In genomic region chr1:39026051-39026946, GRCh38 we compare ENCODE assay signal across 8 cellular contexts. TPM values are rescaled to one million over a fixed set of nuclear protein-coding genes. Genes with fewer than 3 reads are reported as not detected.
A peak's percentile ranks its signal among the peaks of the same experiment; 100 is the strongest.
DNase-seq lines count a peak whose midpoint lies in the region; ATAC-seq and TF ChIP-seq lines count a peak whose summit lies in the region.

NDUFS5 (plus strand) TSS chr1:39026350; CDS start chr1:39028725, 2,375 bp downstream.

- H3K36me3 Mint-ChIP-seq in activated naive CD8-positive, alpha-beta T cell: peaks cover 3% of the 10 kb centered on the region
- no peaks in the 10 kb centered on the region for H3K36me3 Mint-ChIP-seq in glutamatergic neuron (ENCODE audit: unreplicated experiment)

- H4K20me1 ChIP-seq in osteoblast (ENCODE audit: insufficient read depth, low read length): peaks cover 8% of the 10 kb centered on the region

- H3K9me3 ChIP-seq in osteoblast (ENCODE audit: low read depth, low read length) (no peaks in the 10 kb centered on the region), testis (no peaks in the 10 kb centered on the region)

- H3K79me2 ChIP-seq in osteoblast (ENCODE audit: insufficient read depth, low read length): peaks cover 40% of the 10 kb centered on the region

- peaks cover 34% of the 10 kb centered on the region for H3K4me1 Mint-ChIP-seq in activated naive CD8-positive, alpha-beta T cell (ENCODE audit: low read depth)
- peaks cover 3% of the 10 kb centered on the region for H3K4me1 Mint-ChIP-seq in glutamatergic neuron (ENCODE audit: low read depth, unreplicated experiment)

- DNase-seq in GM04503 (ENCODE audit: low read depth) (peak; percentile 72), NCI-H1092 treated with DMSO at 0.1 percent for 48 hours (lab: John Stamatoyannopoulos, UW) (peak; percentile 94), SKM-1 treated with dmso at 0.1 percent for 144 hours (lab: John Stamatoyannopoulos, UW; ENCODE audit: unreplicated experiment) (peak; percentile 86), glutamatergic neuron (peak; percentile 90), osteoblast (ENCODE audit: insufficient read length, low spot score, missing footprints) (peak; percentile 94), testis (peak; percentile 96)

- intact Hi-C loops in testis (cut with DNase I; ENCODE audit: low total_unique reads): no loop called here

- no peaks in the 10 kb centered on the region for H3K27me3 Mint-ChIP-seq in activated naive CD8-positive, alpha-beta T cell
- peaks cover 9% of the 10 kb centered on the region for H3K27me3 Mint-ChIP-seq in glutamatergic neuron (ENCODE audit: unreplicated experiment)

- H3K4me3 Mint-ChIP-seq in activated naive CD8-positive, alpha-beta T cell: peak within 1 kb of the TSS; percentile 96
- peak within 1 kb of the TSS; percentile 99 for H3K4me3 Mint-ChIP-seq in glutamatergic neuron (ENCODE audit: unreplicated experiment)

- H3K4me1 ChIP-seq in osteoblast (ENCODE audit: insufficient read depth, low read length) (peaks cover 6% of the 10 kb centered on the region), testis (peaks cover 10% of the 10 kb centered on the region)

- peak within 1 kb of the TSS; percentile 92 for H2AFZ ChIP-seq in osteoblast (ENCODE audit: low read length)

- H3K9me3 Mint-ChIP-seq in activated naive CD8-positive, alpha-beta T cell (ENCODE audit: low read depth): no peaks in the 10 kb centered on the region
- peaks cover 10% of the 10 kb centered on the region for H3K9me3 Mint-ChIP-seq in glutamatergic neuron (ENCODE audit: unreplicated experiment)

- ATAC-seq in HG02588 (IDR thresholded peaks at IDR 0.05; ENCODE audit: unreplicated experiment): peak; percentile 69

- H3K27ac Mint-ChIP-seq in activated naive CD8-positive, alpha-beta T cell: peak within 1 kb of the TSS; percentile 99
- peak within 1 kb of the TSS; percentile 97 for H3K27ac Mint-ChIP-seq in glutamatergic neuron (ENCODE audit: unreplicated experiment)

- peak within 1 kb of the TSS; percentile 80 for H3K4me3 ChIP-seq in osteoblast (ENCODE audit: insufficient read depth, low read length)
- H3K4me3 ChIP-seq in testis: peak within 1 kb of the TSS; percentile 81 to 84

- TF ChIP-seq POLR2A in testis (IDR thresholded peaks at IDR 0.05): peak; percentile 69

- no peaks in the 10 kb centered on the region for H3K27me3 ChIP-seq in osteoblast (ENCODE audit: insufficient read depth, low read length)
- H3K27me3 ChIP-seq in testis: no peaks in the 10 kb centered on the region

- TF ChIP-seq CTCF in glutamatergic neuron (IDR thresholded peaks at IDR 0.05; ENCODE audit: partially characterized antibody, unreplicated experiment): no peak
- no peak for TF ChIP-seq CTCF in osteoblast (IDR thresholded peaks at IDR 0.05; ENCODE audit: extremely low read depth, low read depth, low read length)
- TF ChIP-seq CTCF in testis (IDR thresholded peaks at IDR 0.05): no peak

- peak within 1 kb of the TSS; percentile 91 for H3K4me2 ChIP-seq in osteoblast (ENCODE audit: insufficient read depth, low read length)

- WGBS in testis, 2 donors: 0 to 1% methylated on average over 51 of the region's 51 CpGs

- H3K36me3 ChIP-seq in osteoblast (ENCODE audit: insufficient read depth, low read length) (peaks cover 26% of the 10 kb centered on the region), testis (ENCODE audit: low read depth, missing control alignments) (peaks cover 5% of the 10 kb centered on the region)

- H3K27ac ChIP-seq in osteoblast (ENCODE audit: low read depth, low read length) (peak within 1 kb of the TSS; percentile 99), testis (peak within 1 kb of the TSS; percentile 85 to 95)

RNA-seq across cellular contexts. Expression of gene NDUFS5, which starts in this region (rescaled TPM):
- 320 TPM for total RNA-seq in glutamatergic neuron (ENCODE audit: unreplicated experiment)
- total RNA-seq in osteoblast: 240 and 243 TPM in 2 replicates
- total RNA-seq in testis: 100 to 1,000 TPM; 211 to 354 TPM
- 298 TPM for polyA plus RNA-seq in testis (ENCODE audit: insufficient read depth, low read depth, low replicate concordance)

Comparison
In these comparisons a context has a peak if more than half of its experiments do, and no peak if none do; other contexts are left out.
1. Peak in every context shown above with its lines: DNase-seq, ATAC-seq, H3K4me3 ChIP-seq and H3K27ac ChIP-seq.